ENCODE assay signal across 22 cellular contexts in the genomic region with DNA sequence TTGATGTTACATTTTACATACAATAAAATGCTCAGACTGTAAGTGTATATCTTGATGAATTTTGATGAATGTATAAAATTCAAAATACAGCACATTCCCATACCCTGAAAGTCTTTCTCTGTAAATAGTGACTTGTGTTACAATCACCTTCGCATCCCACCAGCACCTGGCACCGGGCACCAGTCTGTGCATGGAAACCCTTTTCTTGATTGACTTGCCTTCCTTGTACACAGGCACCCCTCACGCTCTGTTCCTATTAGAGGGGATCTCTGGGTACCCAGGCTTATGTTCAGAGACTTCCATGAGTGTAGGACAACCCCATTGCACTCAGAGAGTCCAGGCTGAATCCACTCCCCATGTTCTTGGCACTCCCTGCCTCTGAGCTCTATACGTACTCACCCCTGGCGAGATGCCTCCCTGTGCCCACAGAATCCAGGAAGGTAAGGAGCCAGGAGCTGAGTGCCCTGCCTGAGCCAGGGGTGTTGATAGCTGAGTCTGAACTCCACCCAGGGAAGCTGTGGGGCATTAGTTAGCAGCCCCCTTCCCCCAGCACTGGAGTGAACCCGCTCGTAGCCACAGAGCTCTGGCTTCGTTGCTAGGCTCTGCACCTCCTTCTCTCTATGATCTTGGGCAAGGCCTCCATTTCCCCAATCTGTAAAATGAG. TPM values are rescaled to one million over a fixed set of nuclear protein-coding genes. Genes with fewer than 3 reads are reported as not detected.
DNase-seq lines count a peak whose midpoint lies in the region; ATAC-seq and TF ChIP-seq lines count a peak whose summit lies in the region.
"Had no signal": no experiment of that assay in that cellular context is flagged by ENCODE, and none has a peak within 500 bp of the region (broad histone marks: within the 10 kb centered on the region; RNA-seq: fewer than 3 reads in every experiment).

No MANE protein-coding gene starts in this region.

- H3K4me1 ChIP-seq in naive thymus-derived CD4-positive, alpha-beta T cell (ENCODE audit: control insufficient read depth in 2 of 2, insufficient read depth in 2 of 2, low read length in 2 of 2): no peaks in the 10 kb centered on the region
- H3K4me1 ChIP-seq in tibial artery: peaks cover 0 to 12% (median 8%) of the 10 kb centered on the region in 4 donors

- peak; percentile 23 for ATAC-seq in stimulated activated naive CD8-positive, alpha-beta T cell treated with anti-CD3 and anti-CD28 coated beads, Interleukin-15, Interleukin-2, amounts not matched to agents 100 U/mL and 50 U/mL, for 24 hours
- ATAC-seq in stimulated activated naive CD8-positive, alpha-beta T cell treated with anti-CD3 and anti-CD28 coated beads, Interleukin-15, amount 100 ng/mL, for 72 hours: no peak
- peak; percentile 18 for ATAC-seq in naive thymus-derived CD4-positive, alpha-beta T cell

- no peaks in the 10 kb centered on the region for H3K9me3 Mint-ChIP-seq in stimulated activated naive CD8-positive, alpha-beta T cell treated with anti-CD3 and anti-CD28 coated beads, Interleukin-15, amount 100 ng/mL, for 72 hours
- H3K9me3 Mint-ChIP-seq in naive thymus-derived CD4-positive, alpha-beta T cell: peaks cover 0 to 4% (median 0%) of the 10 kb centered on the region in 11 donors
- no peaks in the 10 kb centered on the region for H3K9me3 Mint-ChIP-seq in immature natural killer cell
- H3K9me3 Mint-ChIP-seq: CD14-positive monocyte had no signal

- H3K9me3 ChIP-seq in naive thymus-derived CD4-positive, alpha-beta T cell (ENCODE audit: control insufficient read depth in 2 of 3, low read length in 3 of 3): no peaks in the 10 kb centered on the region
- H3K9me3 ChIP-seq in tibial artery: no peaks in the 10 kb centered on the region
- H3K9me3 ChIP-seq: gastroesophageal sphincter had no signal

- peaks cover 15% of the 10 kb centered on the region for H3K27me3 Mint-ChIP-seq in stimulated activated naive CD8-positive, alpha-beta T cell treated with anti-CD3 and anti-CD28 coated beads, Interleukin-15, amount 100 ng/mL, for 72 hours
- peaks cover 16 to 31% (median 24%) of the 10 kb centered on the region in 5 donors for H3K27me3 Mint-ChIP-seq in naive thymus-derived CD4-positive, alpha-beta T cell
- H3K27me3 Mint-ChIP-seq in immature natural killer cell (ENCODE audit: low read depth in 3 of 3): peaks cover 0 to 4% (median 4%) of the 10 kb centered on the region in 3 donors

- H3K4me3 Mint-ChIP-seq in stimulated activated naive CD8-positive, alpha-beta T cell treated with anti-CD3 and anti-CD28 coated beads, Interleukin-15, amount 100 ng/mL, for 72 hours: peak overlapping the region in 1 of 2 donors; percentile 3
- peak overlapping the region in 5 of 10 donors; percentile 5 to 50 (median 26) for H3K4me3 Mint-ChIP-seq in naive thymus-derived CD4-positive, alpha-beta T cell
- peak overlapping the region in 1 of 5 donors; percentile 55 for H3K4me3 Mint-ChIP-seq in immature natural killer cell

- peaks cover 0 to 3% of the 10 kb centered on the region in 2 donors for H3K27me3 ChIP-seq in naive thymus-derived CD4-positive, alpha-beta T cell (ENCODE audit: control insufficient read depth in 2 of 2, insufficient read depth in 2 of 2, low read length in 2 of 2)
- peaks cover 0 to 49% of the 10 kb centered on the region in 2 donors for H3K27me3 ChIP-seq in tibial artery

- TF ChIP-seq CTCF in epithelial cell of esophagus (IDR thresholded peaks at IDR 0.05; ENCODE audit: insufficient read depth, low read depth, low read length, missing control alignments): no peak
- TF ChIP-seq CTCF in tibial artery (IDR thresholded peaks at IDR 0.05): no peak

- intact Hi-C loops in naive thymus-derived CD4-positive, alpha-beta T cell (cut with micrococcal nuclease): no loop called here
- intact Hi-C loops in tibial artery (cut with DNase I; ENCODE audit: low total_unique reads): no loop called here

- no peak overlapping the region for H3K4me3 ChIP-seq in epithelial cell of esophagus (ENCODE audit: low read length)
- H3K4me3 ChIP-seq in naive thymus-derived CD4-positive, alpha-beta T cell (ENCODE audit: low read length): no peak overlapping the region
- H3K4me3 ChIP-seq in tibial artery: no peak overlapping the region
- H3K4me3 ChIP-seq: gastroesophageal sphincter had no signal

- no peak for DNase-seq in stimulated activated naive CD8-positive, alpha-beta T cell treated with anti-CD3 and anti-CD28 coated beads, Interleukin-15, Interleukin-2, amounts not matched to agents 100 U/mL and 50 U/mL, for 24 hours
- DNase-seq in stimulated activated naive CD8-positive, alpha-beta T cell treated with anti-CD3 and anti-CD28 coated beads, Interleukin-15, amount 100 ng/mL, for 72 hours: no peak
- DNase-seq in epithelial cell of esophagus (ENCODE audit: low read depth) (peak; percentile 58), NCI-H2081 treated with DMSO at 0.1 percent for 48 hours (lab: John Stamatoyannopoulos, UW) (no peak), cerebellar nuclear complex (lab: John Stamatoyannopoulos, UW) (no peak), tibial artery (no peak), immature natural killer cell (no peak)
- DNase-seq in naive thymus-derived CD4-positive, alpha-beta T cell: no peak
- DNase-seq: ACHN; activated T-cell treated with anti-CD3 and anti-CD28 coated beads for 4 hours; GDM1; KG1; midbrain; MV-4-11; NCI-H187; NCI-H226; NCI-H774; SIG-M5; stimulated activated CD4-positive, alpha-beta T cell treated with anti-CD3 and anti-CD28 coated beads, Interleukin-4, amount 100 ng/mL, for 24 hours had no signal

- H3K36me3 ChIP-seq in naive thymus-derived CD4-positive, alpha-beta T cell (ENCODE audit: control insufficient read depth in 2 of 3, insufficient read depth in 3 of 3, low read length in 3 of 3): no peaks in the 10 kb centered on the region
- H3K36me3 ChIP-seq in tibial artery: no peaks in the 10 kb centered on the region
- H3K36me3 ChIP-seq: gastroesophageal sphincter had no signal

- no peak overlapping the region for H3K27ac ChIP-seq in naive thymus-derived CD4-positive, alpha-beta T cell (ENCODE audit: low read depth, low read length)
- no peak overlapping the region for H3K27ac ChIP-seq in tibial artery
- H3K27ac ChIP-seq: gastroesophageal sphincter had no signal

- H3K4me1 Mint-ChIP-seq in stimulated activated naive CD8-positive, alpha-beta T cell treated with anti-CD3 and anti-CD28 coated beads, Interleukin-15, amount 100 ng/mL, for 72 hours: no peaks in the 10 kb centered on the region
- H3K4me1 Mint-ChIP-seq in naive thymus-derived CD4-positive, alpha-beta T cell: peaks cover 0 to 7% (median 5%) of the 10 kb centered on the region in 7 donors
- H3K4me1 Mint-ChIP-seq in immature natural killer cell: no peaks in the 10 kb centered on the region
- H3K4me1 Mint-ChIP-seq: CD14-positive monocyte had no signal

- peaks cover 0 to 8% (median 0%) of the 10 kb centered on the region in 5 donors for H3K36me3 Mint-ChIP-seq in naive thymus-derived CD4-positive, alpha-beta T cell
- no peaks in the 10 kb centered on the region for H3K36me3 Mint-ChIP-seq in immature natural killer cell
- H3K36me3 Mint-ChIP-seq: CD14-positive monocyte had no signal

- CTCF ChIA-PET in naive thymus-derived CD4-positive, alpha-beta T cell (lab: Charles Lee): no interaction called here

- H3K27ac Mint-ChIP-seq in stimulated activated naive CD8-positive, alpha-beta T cell treated with anti-CD3 and anti-CD28 coated beads, Interleukin-15, amount 100 ng/mL, for 72 hours: no peak overlapping the region
- H3K27ac Mint-ChIP-seq in naive thymus-derived CD4-positive, alpha-beta T cell: no peak overlapping the region
- no peak overlapping the region for H3K27ac Mint-ChIP-seq in immature natural killer cell
- H3K27ac Mint-ChIP-seq: CD14-positive monocyte had no signal

- POLR2A ChIA-PET in naive thymus-derived CD4-positive, alpha-beta T cell (lab: Charles Lee): no interaction called here

RNA-seq across cellular contexts. Expression of a gene that starts 22.5 kb away (rescaled TPM):
- not detected for total RNA-seq in naive thymus-derived CD4-positive, alpha-beta T cell
- not detected for polyA plus RNA-seq in naive thymus-derived CD4-positive, alpha-beta T cell
- not detected for polyA plus RNA-seq in immature natural killer cell
- total RNA-seq: H4 had no signal
- polyA plus RNA-seq: CD14-positive monocyte had no signal
